ENCODE assay signal across 23 cellular contexts in the genomic region with DNA sequence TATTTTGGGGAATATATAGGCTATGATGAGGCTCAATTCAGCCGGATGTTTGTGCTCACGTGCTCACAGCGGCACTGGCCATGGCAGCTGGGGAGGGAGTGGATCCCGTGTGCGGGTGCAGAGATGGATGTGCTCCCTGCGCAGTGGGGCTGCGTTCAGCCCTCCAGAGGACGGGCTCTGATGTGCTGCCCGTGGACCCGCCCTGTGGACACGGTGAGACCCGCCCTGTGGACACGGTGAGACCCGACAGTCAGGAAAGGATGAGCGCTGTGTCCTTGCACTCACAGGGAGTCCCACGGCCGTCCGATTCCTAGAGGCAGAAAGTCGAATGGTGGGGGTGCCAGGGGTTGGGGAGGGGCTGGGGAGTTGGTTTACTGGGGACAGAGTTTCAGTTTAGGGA.
"Had no signal": no experiment of that assay in that cellular context is flagged by ENCODE, and none has a peak within 500 bp of the region (broad histone marks: within the 10 kb centered on the region; RNA-seq: fewer than 3 reads in every experiment).

No MANE protein-coding gene starts in this region.

- FAIRE-seq: astrocyte had no signal

- ATAC-seq: activated T-helper 17 cell treated with anti-CD3 and anti-CD28 coated beads, Interleukin-2, amount 50 U/mL, for 72 hours had no signal

- DNase-seq: activated B cell treated with CpG ODN at 0.5 μM for 24 hours; activated CD4-positive, alpha-beta memory T cell treated with anti-CD3 and anti-CD28 coated beads, Interleukin-2, amount 10 ng/mL, durations not matched to agents 7 days and 5 days; activated CD4-positive, alpha-beta T cell treated with anti-CD3 and anti-CD28 coated beads for 1 hour; activated CD4-positive, alpha-beta T cell treated with anti-CD3 and anti-CD28 coated beads, Interleukin-2, amount 50 U/mL, for 1 hour; activated gamma-delta T cell; activated naive CD4-positive, alpha-beta T cell treated with anti-CD3 and anti-CD28 coated beads for 36 hours; activated T-cell treated with anti-CD3 and anti-CD28 coated beads for 4 hours; activated T-cell treated with anti-CD3 and anti-CD28 coated beads, Interleukin-2, amount 50 U/mL, for 48 hours; amygdala; Kasumi-1; KBM-7; NCI-H1105 treated with DMSO at 0.1 percent for 48 hours; NCI-H1436 treated with DMSO at 0.1 percent for 48 hours; NCI-H187; NCI-H2081; NCI-H510A treated with DMSO at 0.1 percent for 48 hours; NCI-H69; NK-92 treated with Interleukin-12 subunit alpha and Interleukin-12 subunit beta, amount 100 ng/mL, for 24 hours; OCI-M1; RPMI8226; SHP77 treated with DMSO at 0.1 percent for 48 hours had no signal
